11 cellular contexts compared by ENCODE assay signal in genomic region chr18:74497778-74498177, GRCh38. TPM values are rescaled to one million over a fixed set of nuclear protein-coding genes. Genes with fewer than 3 reads are reported as not detected.
DNase-seq lines count a peak whose midpoint lies in the region; ATAC-seq and TF ChIP-seq lines count a peak whose summit lies in the region.
"Had no signal": no experiment of that assay in that cellular context is flagged by ENCODE, and none has a peak within 500 bp of the region (broad histone marks: within the 10 kb centered on the region; RNA-seq: fewer than 3 reads in every experiment).

No MANE protein-coding gene starts in this region.

- H3K27ac ChIP-seq in RWPE2 (ENCODE audit: poor library complexity, severe bottlenecking) (peak overlapping the region; percentile 81), iPS-20b (ENCODE audit: low read length) (no peak overlapping the region), thyroid gland (peak overlapping the region; percentile 90 to 97 (median 90))

- H3K27me3 ChIP-seq in RWPE2 (ENCODE audit: insufficient read depth, poor library complexity, severe bottlenecking) (no peaks in the 10 kb centered on the region), iPS-20b (ENCODE audit: insufficient read depth, low read length) (no peaks in the 10 kb centered on the region), thyroid gland (no peaks in the 10 kb centered on the region)
- H3K27me3 ChIP-seq: sigmoid colon had no signal

- H3K36me3 Mint-ChIP-seq in activated T-cell treated with anti-CD3 and anti-CD28 coated beads, Interleukin-2, amount 50 U/mL, for 72 hours (ENCODE audit: insufficient read depth in 2 of 2), result peaks cover 12 to 21% of the 10 kb centered on the region in 2 donors

- no peak for DNase-seq in activated T-cell treated with anti-CD3 and anti-CD28 coated beads, Interleukin-2, amount 50 U/mL, for 72 hours
- DNase-seq in activated T-cell treated with anti-CD3 and anti-CD28 coated beads, Interleukin-2, amount 50 U/mL, for 1 hour, result no peak
- no peak for DNase-seq in RWPE2 (ENCODE audit: low spot score)
- peak in 1 of 2 donors; percentile 30 for DNase-seq in thyroid gland
- DNase-seq in NCI-H2029 (lab: John Stamatoyannopoulos, UW), result no peak
- no peak for DNase-seq in retina
- no peak for DNase-seq in anterior cingulate cortex (lab: John Stamatoyannopoulos, UW)
- DNase-seq: NCI-H1105, T1000 had no signal

- H3K9me3 ChIP-seq in RWPE2 (ENCODE audit: severe bottlenecking), result no peaks in the 10 kb centered on the region
- no peaks in the 10 kb centered on the region for H3K9me3 ChIP-seq in iPS-20b (ENCODE audit: insufficient read depth, low read depth, low read length)
- H3K9me3 ChIP-seq in thyroid gland, result no peaks in the 10 kb centered on the region
- H3K9me3 ChIP-seq: sigmoid colon had no signal

- ATAC-seq in activated T-cell treated with anti-CD3 and anti-CD28 coated beads, Interleukin-2, amount 50 U/mL, for 72 hours (replicated peaks in 1 of 2), result no peak
- ATAC-seq in RWPE2 (ENCODE audit: low read depth), result no peak

- no peaks in the 10 kb centered on the region for H3K9me3 Mint-ChIP-seq in activated T-cell treated with anti-CD3 and anti-CD28 coated beads, Interleukin-2, amount 50 U/mL, for 72 hours

- intact Hi-C loops in thyroid gland (cut with DNase I), result loop anchor here (5.0 to 10.0 kb wide), 3 partner anchors 97 to 343 kb away; partner anchors contain the start of genes CYB5A and ZNF407

- peak overlapping the region; percentile 97 to 98 for H3K4me3 Mint-ChIP-seq in activated T-cell treated with anti-CD3 and anti-CD28 coated beads, Interleukin-2, amount 50 U/mL, for 72 hours

- 62 to 63% methylated on average over 3 of the region's 3 CpGs for WGBS in thyroid gland, 2 donors

- peaks cover 11% of the 10 kb centered on the region for H3K4me1 ChIP-seq in RWPE2 (ENCODE audit: insufficient read depth, poor library complexity, severe bottlenecking)
- peaks cover 13% of the 10 kb centered on the region for H3K4me1 ChIP-seq in iPS-20b (ENCODE audit: insufficient read depth, low read length)
- peaks cover 33 to 50% of the 10 kb centered on the region in 2 donors for H3K4me1 ChIP-seq in thyroid gland

- TF ChIP-seq CTCF in RWPE2 (IDR thresholded peaks at IDR 0.05; ENCODE audit: poor library complexity, severe bottlenecking) (no peak), thyroid gland (IDR thresholded peaks at IDR 0.05) (no peak)

- H3K36me3 ChIP-seq in RWPE2 (ENCODE audit: low read depth), result peaks cover 28% of the 10 kb centered on the region
- peaks cover 45% of the 10 kb centered on the region for H3K36me3 ChIP-seq in iPS-20b (ENCODE audit: insufficient read depth, low read depth, low read length)
- peaks cover 0 to 15% of the 10 kb centered on the region in 2 donors for H3K36me3 ChIP-seq in thyroid gland

- H3K9ac ChIP-seq in iPS-20b (ENCODE audit: low read depth, low read length), result no peak overlapping the region

- TF ChIP-seq POLR2A in thyroid gland (IDR thresholded peaks at IDR 0.05), result no peak

- peaks cover 33% of the 10 kb centered on the region for H3K4me1 Mint-ChIP-seq in activated T-cell treated with anti-CD3 and anti-CD28 coated beads, Interleukin-2, amount 50 U/mL, for 72 hours (ENCODE audit: low read depth)

- H3K4me3 ChIP-seq in RWPE2 (ENCODE audit: severe bottlenecking) (no peak overlapping the region), iPS-20b (ENCODE audit: low read length) (peak overlapping the region; percentile 97; the same call in 1 of the 2 replicates), thyroid gland (replicated peaks in 1 of 3) (no peak overlapping the region)

- H3K27ac Mint-ChIP-seq in activated T-cell treated with anti-CD3 and anti-CD28 coated beads, Interleukin-2, amount 50 U/mL, for 72 hours, result peak overlapping the region; percentile 91

- no peaks in the 10 kb centered on the region for H3K27me3 Mint-ChIP-seq in activated T-cell treated with anti-CD3 and anti-CD28 coated beads, Interleukin-2, amount 50 U/mL, for 72 hours (ENCODE audit: low read depth)

RNA-seq across cellular contexts. Expression of gene CNDP2, which starts 1.6 kb away (rescaled TPM):
- total RNA-seq in activated T-cell treated with anti-CD3 and anti-CD28 coated beads, Interleukin-2, amount 50 U/mL, for 72 hours, result 100 to 1,000 TPM; 211 to 212 TPM
- 100 to 1,000 TPM; 249 to 437 (median 301) TPM for total RNA-seq in thyroid gland

RNA-seq across cellular contexts. Expression of gene CNDP1, which starts 36.5 kb away (rescaled TPM):
- total RNA-seq in activated T-cell treated with anti-CD3 and anti-CD28 coated beads, Interleukin-2, amount 50 U/mL, for 72 hours, result under 1 TPM in 1 of 2 donors, not detected in 1; 0.16 TPM
- 1 to 10 TPM in 1 of 4 donors, under 1 TPM in 1, not detected in 2; 0.25 to 1.0 TPM for total RNA-seq in thyroid gland
- total RNA-seq: sigmoid colon had no signal

RNA-seq across cellular contexts. Expression of gene DIPK1C, which starts 40.7 kb away (rescaled TPM):
- total RNA-seq in activated T-cell treated with anti-CD3 and anti-CD28 coated beads, Interleukin-2, amount 50 U/mL, for 72 hours, result not detected
- not detected for total RNA-seq in thyroid gland
